In genomic region chr11:13939952-13940610, GRCh38 we compare ENCODE assay signal across 1 cellular context.
TF ChIP-seq lines count a peak whose summit lies in the region.

No MANE protein-coding gene starts in this region.

TF ChIP-seq in GM23338, 12 proteins besides CTCF, POLR2A, EP300 and RAD21 (continued from another document):
- no peak for TF ChIP-seq ZNF462 (CRISPR knock-in tag; IDR thresholded peaks at IDR 0.05)
- no peak for TF ChIP-seq ETS1 (IDR thresholded peaks at IDR 0.05)
- TF ChIP-seq POLR2AphosphoS5 (IDR thresholded peaks at IDR 0.05; ENCODE audit: low read depth): no peak
- no peak for TF ChIP-seq NANOG (IDR thresholded peaks at IDR 0.05; ENCODE audit: borderline replicate concordance)
- no peak for TF ChIP-seq ZNF331 (CRISPR knock-in tag; IDR thresholded peaks at IDR 0.05; ENCODE audit: low read depth)
- TF ChIP-seq JUNB (IDR thresholded peaks at IDR 0.05; ENCODE audit: unreplicated experiment): no peak
- no peak for TF ChIP-seq CREB1 (CRISPR knock-in tag; IDR thresholded peaks at IDR 0.05; ENCODE audit: low read depth)
- TF ChIP-seq EZH2phosphoT487 (IDR thresholded peaks at IDR 0.05; ENCODE audit: unreplicated experiment): no peak
- no peak for TF ChIP-seq STAT1 (IDR thresholded peaks at IDR 0.05; ENCODE audit: unreplicated experiment)
